10 cellular contexts compared by ENCODE assay signal in the genomic region with DNA sequence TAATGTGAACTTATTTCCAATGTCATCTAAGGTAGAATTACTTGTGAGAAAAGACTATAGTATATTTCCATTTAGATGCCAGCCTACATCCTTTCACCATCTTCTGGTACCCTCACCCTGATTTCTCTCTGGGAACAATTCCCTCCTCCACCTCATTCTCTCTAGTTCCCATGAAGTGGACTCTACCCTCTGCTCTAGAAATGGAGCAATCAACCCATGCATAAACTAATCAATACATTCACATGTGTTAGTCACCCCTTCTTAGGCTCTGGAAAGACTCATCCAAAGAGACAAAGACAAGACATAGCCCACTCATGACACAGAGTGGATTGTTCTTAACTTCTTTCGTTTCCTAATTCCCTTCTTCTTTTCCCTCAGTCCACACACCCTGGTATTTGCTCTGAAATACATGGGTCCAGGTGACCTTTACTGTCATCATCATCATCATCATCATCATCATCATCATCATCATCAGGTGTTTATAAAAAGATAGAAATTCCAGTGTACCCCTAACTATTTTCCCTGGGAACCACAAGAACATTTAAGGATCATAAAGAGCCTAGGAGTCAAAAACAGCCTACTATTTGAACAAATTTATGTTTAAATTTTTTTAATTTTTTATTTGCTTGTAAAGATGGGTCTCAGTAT.
"Had no signal": no experiment of that assay in that cellular context is flagged by ENCODE, and none has a peak within 500 bp of the region (broad histone marks: within the 10 kb centered on the region; RNA-seq: fewer than 3 reads in every experiment).

No MANE protein-coding gene starts in this region.

- H3K27ac Mint-ChIP-seq: GM23338, H9, HFFc6 had no signal

- H3K9me3 Mint-ChIP-seq: GM23338, H9 had no signal

- H3K4me2 ChIP-seq: GM23338 had no signal

- ATAC-seq: GM23338, K562 had no signal

- H3K4me3 ChIP-seq: GM23338, K562 had no signal

- H3K4me3 Mint-ChIP-seq: GM23338, H9, HFFc6 had no signal

- DNase-seq: H9, HCEC 1CT, HFFc6, IMR-90, KG1 had no signal

- H3K27ac ChIP-seq: HL-60 had no signal

- H2AFZ ChIP-seq: GM23338 had no signal

- FAIRE-seq: H1, H54 had no signal
